ENCODE assay signal across 2 cellular contexts in the genomic region with DNA sequence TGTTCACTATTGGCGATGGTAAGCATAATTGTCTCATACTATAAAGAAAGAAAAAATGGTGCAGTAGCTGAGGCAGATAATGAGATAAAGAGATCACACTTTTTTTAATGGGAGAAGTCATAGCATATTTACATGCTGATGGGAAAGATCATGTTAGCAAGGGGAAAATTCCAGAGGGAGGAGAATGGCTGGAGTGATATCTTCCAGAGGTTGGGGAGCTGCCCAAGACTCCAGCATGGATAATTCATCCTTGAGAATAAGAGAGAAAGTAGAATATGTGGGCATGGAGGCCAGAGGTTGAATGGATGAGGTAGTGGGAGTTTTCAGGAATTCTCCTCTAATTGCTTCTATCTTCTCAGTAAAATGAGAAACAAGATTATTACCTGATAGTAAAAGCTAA.
TF ChIP-seq lines count a peak whose summit lies in the region.

No MANE protein-coding gene starts in this region.

TF ChIP-seq in SK-N-SH, 30 proteins besides CTCF, POLR2A, EP300 and RAD21:
- TF ChIP-seq EZH2phosphoT487 (IDR thresholded peaks at IDR 0.05; ENCODE audit: borderline replicate concordance, low read depth) (no peak), TCF12 (IDR thresholded peaks at IDR 0.05) (0 out of 2 replicates have a peak, but pooled peaks have one; percentile 28), NFIC (IDR thresholded peaks at IDR 0.05; ENCODE audit: borderline replicate concordance) (no peak), FOSL2 (IDR thresholded peaks at IDR 0.05; ENCODE audit: borderline replicate concordance, low read depth) (no peak), PBX3 (IDR thresholded peaks at IDR 0.05) (0 out of 2 replicates have a peak, but pooled peaks have one; percentile 6), RCOR1 (IDR thresholded peaks at IDR 0.05; ENCODE audit: low read length) (no peak), MXI1 (IDR thresholded peaks at IDR 0.05; ENCODE audit: low read depth, low read length) (no peak), ELF1 (IDR thresholded peaks at IDR 0.05) (no peak), TEAD4 (IDR thresholded peaks at IDR 0.05; ENCODE audit: borderline replicate concordance, insufficient read depth) (no peak), JUND (IDR thresholded peaks at IDR 0.05) (peak; percentile 7; the same call in 1 of the 2 replicates), RXRA (IDR thresholded peaks at IDR 0.05; ENCODE audit: borderline replicate concordance, low read depth) (no peak)
- TF ChIP-seq, protein P1, sequence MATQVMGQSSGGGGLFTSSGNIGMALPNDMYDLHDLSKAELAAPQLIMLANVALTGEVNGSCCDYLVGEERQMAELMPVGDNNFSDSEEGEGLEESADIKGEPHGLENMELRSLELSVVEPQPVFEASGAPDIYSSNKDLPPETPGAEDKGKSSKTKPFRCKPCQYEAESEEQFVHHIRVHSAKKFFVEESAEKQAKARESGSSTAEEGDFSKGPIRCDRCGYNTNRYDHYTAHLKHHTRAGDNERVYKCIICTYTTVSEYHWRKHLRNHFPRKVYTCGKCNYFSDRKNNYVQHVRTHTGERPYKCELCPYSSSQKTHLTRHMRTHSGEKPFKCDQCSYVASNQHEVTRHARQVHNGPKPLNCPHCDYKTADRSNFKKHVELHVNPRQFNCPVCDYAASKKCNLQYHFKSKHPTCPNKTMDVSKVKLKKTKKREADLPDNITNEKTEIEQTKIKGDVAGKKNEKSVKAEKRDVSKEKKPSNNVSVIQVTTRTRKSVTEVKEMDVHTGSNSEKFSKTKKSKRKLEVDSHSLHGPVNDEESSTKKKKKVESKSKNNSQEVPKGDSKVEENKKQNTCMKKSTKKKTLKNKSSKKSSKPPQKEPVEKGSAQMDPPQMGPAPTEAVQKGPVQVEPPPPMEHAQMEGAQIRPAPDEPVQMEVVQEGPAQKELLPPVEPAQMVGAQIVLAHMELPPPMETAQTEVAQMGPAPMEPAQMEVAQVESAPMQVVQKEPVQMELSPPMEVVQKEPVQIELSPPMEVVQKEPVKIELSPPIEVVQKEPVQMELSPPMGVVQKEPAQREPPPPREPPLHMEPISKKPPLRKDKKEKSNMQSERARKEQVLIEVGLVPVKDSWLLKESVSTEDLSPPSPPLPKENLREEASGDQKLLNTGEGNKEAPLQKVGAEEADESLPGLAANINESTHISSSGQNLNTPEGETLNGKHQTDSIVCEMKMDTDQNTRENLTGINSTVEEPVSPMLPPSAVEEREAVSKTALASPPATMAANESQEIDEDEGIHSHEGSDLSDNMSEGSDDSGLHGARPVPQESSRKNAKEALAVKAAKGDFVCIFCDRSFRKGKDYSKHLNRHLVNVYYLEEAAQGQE (IDR thresholded peaks at IDR 0.05; ENCODE audit: low read depth, low read length) = no peak
- TF ChIP-seq, protein P2, sequence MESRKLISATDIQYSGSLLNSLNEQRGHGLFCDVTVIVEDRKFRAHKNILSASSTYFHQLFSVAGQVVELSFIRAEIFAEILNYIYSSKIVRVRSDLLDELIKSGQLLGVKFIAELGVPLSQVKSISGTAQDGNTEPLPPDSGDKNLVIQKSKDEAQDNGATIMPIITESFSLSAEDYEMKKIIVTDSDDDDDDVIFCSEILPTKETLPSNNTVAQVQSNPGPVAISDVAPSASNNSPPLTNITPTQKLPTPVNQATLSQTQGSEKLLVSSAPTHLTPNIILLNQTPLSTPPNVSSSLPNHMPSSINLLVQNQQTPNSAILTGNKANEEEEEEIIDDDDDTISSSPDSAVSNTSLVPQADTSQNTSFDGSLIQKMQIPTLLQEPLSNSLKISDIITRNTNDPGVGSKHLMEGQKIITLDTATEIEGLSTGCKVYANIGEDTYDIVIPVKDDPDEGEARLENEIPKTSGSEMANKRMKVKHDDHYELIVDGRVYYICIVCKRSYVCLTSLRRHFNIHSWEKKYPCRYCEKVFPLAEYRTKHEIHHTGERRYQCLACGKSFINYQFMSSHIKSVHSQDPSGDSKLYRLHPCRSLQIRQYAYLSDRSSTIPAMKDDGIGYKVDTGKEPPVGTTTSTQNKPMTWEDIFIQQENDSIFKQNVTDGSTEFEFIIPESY (IDR thresholded peaks at IDR 0.05; ENCODE audit: borderline replicate concordance, low read depth) = no peak

TF ChIP-seq in endothelial cell of umbilical vein, 7 proteins besides CTCF, POLR2A, EP300 and RAD21:
- TF ChIP-seq EZH2 (IDR thresholded peaks at IDR 0.05; ENCODE audit: borderline replicate concordance, low read depth, low read length, severe bottlenecking) (no peak), GATA2 (IDR thresholded peaks at IDR 0.05; ENCODE audit: insufficient read depth, insufficient read length, low read depth, low read length) (no peak), MAX (IDR thresholded peaks at IDR 0.05; ENCODE audit: insufficient read depth, insufficient read length) (no peak), FOS (IDR thresholded peaks at IDR 0.05; ENCODE audit: borderline replicate concordance, insufficient read depth, low read length) (no peak)
